In the genomic region with DNA sequence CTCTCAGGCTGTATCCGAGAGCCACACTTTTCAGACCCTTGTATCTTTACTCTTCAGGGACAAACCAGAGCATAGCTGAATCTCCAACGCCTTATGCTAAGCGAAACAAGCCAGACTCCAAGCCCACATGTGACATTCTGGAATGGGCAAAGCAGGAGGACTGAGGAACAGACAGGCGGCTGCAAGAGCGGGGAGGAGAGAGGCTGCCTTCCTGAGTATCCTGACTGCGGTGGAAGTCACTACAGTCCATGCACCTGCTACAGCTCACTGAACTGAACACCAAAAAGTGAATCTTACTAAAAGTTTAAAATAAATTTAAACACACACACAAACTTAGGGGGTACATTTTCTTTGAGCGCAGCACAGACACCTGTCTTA, we compare ENCODE assay signal across 8 cellular contexts. TPM values are rescaled to one million over a fixed set of nuclear protein-coding genes. Genes with fewer than 3 reads are reported as not detected.
A peak's percentile ranks its signal among the peaks of the same experiment; 100 is the strongest.
DNase-seq lines count a peak whose midpoint lies in the region; ATAC-seq, FAIRE-seq and TF ChIP-seq lines count a peak whose summit lies in the region.

No MANE protein-coding gene starts in this region.

- DNase-seq in PC-9 (no peak), epithelial cell of proximal tubule (ENCODE audit: low read depth) (no peak), prostate gland (ENCODE audit: low spot score) (no peak), small intestine (no peak), SKM-1 treated with dmso at 0.1 percent for 144 hours (lab: John Stamatoyannopoulos, UW; ENCODE audit: unreplicated experiment) (no peak)

- H3K27me3 ChIP-seq in PC-9 (ENCODE audit: insufficient read depth, low read depth) (no peaks in the 10 kb centered on the region), prostate gland (replicated peaks; ENCODE audit: insufficient read depth) (no peaks in the 10 kb centered on the region), small intestine (ENCODE audit: control insufficient read depth in 2 of 2, insufficient read depth in 2 of 2, low read length in 2 of 2) (no peaks in the 10 kb centered on the region)

- FAIRE-seq in small intestine (lab: Jason Lieb, UNC): no peak

- H3K79me2 ChIP-seq in PC-9 (ENCODE audit: low read depth): peaks cover 54% of the 10 kb centered on the region

- peak overlapping the region; percentile 77; the same call in 1 of the 2 replicates for H3K4me3 ChIP-seq in PC-9
- H3K4me3 ChIP-seq in epithelial cell of proximal tubule (ENCODE audit: low read depth, low read length): peak overlapping the region; percentile 97
- H3K4me3 ChIP-seq in prostate gland: peak overlapping the region; percentile 68 to 97
- H3K4me3 ChIP-seq in small intestine (ENCODE audit: low read depth in 1 of 2, low read length in 2 of 2): peak overlapping the region in 1 of 2 donors; percentile 84

- TF ChIP-seq POLR2A in prostate gland (IDR thresholded peaks at IDR 0.05): no peak

- no TSS peak for BruUV-seq in PC-9 (replicated peaks; lab: Mats Ljungman, UMichigan)

- H3K4me2 ChIP-seq in PC-9: peak overlapping the region; percentile 73

- POLR2A ChIA-PET in PC-9 (lab: Charles Lee; ENCODE audit: unreplicated experiment): no interaction called here

- CTCF ChIA-PET in PC-9 (lab: Charles Lee): interaction anchor here (0.7 kb wide), 1 partner anchor 15 kb away, joined by 3 read pairs; no protein-coding TSS in a partner anchor

- 45% methylated on average over 7 of the region's 7 CpGs for WGBS in prostate gland
- 27 to 46% (median 40%) methylated on average over 7 of the region's 7 CpGs for WGBS in small intestine, 3 donors

- H3K9me3 ChIP-seq in PC-9 (ENCODE audit: insufficient read depth, low read depth) (no peaks in the 10 kb centered on the region), prostate gland (no peaks in the 10 kb centered on the region), small intestine (ENCODE audit: control insufficient read depth, low read depth) (no peaks in the 10 kb centered on the region)

- no peaks in the 10 kb centered on the region for H3F3A ChIP-seq in PC-9 (ENCODE audit: insufficient read depth, low read depth)

- no peak for TF ChIP-seq CTCF in PC-9 (conservative IDR thresholded peaks at IDR 0.05)
- TF ChIP-seq CTCF in epithelial cell of proximal tubule (conservative IDR thresholded peaks at IDR 0.05; ENCODE audit: low read depth, low read length): no peak
- TF ChIP-seq CTCF in prostate gland (IDR thresholded peaks at IDR 0.05): no peak

- 0 out of 2 replicates have a peak overlapping the region, but pooled peaks have one; percentile 83 for H2AFZ ChIP-seq in PC-9

- ATAC-seq in GM18511 (IDR thresholded peaks at IDR 0.05; ENCODE audit: unreplicated experiment) (peak; percentile 1), HG03469 (IDR thresholded peaks at IDR 0.05; ENCODE audit: unreplicated experiment) (no peak)
- no peak for ATAC-seq in activated CD4-positive, CD25-positive, alpha-beta regulatory T cell treated with anti-CD3 and anti-CD28 coated beads, Interleukin-2, amount 50 U/mL, for 24 hours

- no peaks in the 10 kb centered on the region for H3K9me2 ChIP-seq in PC-9 (ENCODE audit: insufficient read depth)

- peaks cover 18% of the 10 kb centered on the region for H4K20me1 ChIP-seq in PC-9 (ENCODE audit: insufficient read depth)

- no peak overlapping the region for H3K27ac ChIP-seq in PC-9
- peak overlapping the region in 1 of 2 donors; percentile 85 for H3K27ac ChIP-seq in prostate gland
- no peak overlapping the region for H3K27ac ChIP-seq in small intestine (ENCODE audit: low read depth in 1 of 2, low read length in 1 of 2)

- intact Hi-C loops in PC-9 (cut with micrococcal nuclease; ENCODE audit: unreplicated experiment): loop anchor here (2.0 kb wide), 2 partner anchors 14 to 140 kb away; partner anchors contain the start of gene NIPA2
- intact Hi-C loops in prostate gland (cut with DNase I): no loop called here

- H3K36me3 ChIP-seq in PC-9 (ENCODE audit: low read depth) (no peaks in the 10 kb centered on the region), prostate gland (no peaks in the 10 kb centered on the region), small intestine (ENCODE audit: control insufficient read depth in 2 of 2, insufficient read depth in 2 of 2, low read length in 2 of 2) (no peaks in the 10 kb centered on the region)

- 0 out of 2 replicates have a peak, but pooled peaks cover 4% of the 10 kb centered on the region for H3K4me1 ChIP-seq in PC-9 (replicated peaks; ENCODE audit: insufficient read depth)
- H3K4me1 ChIP-seq in prostate gland (replicated peaks): peaks cover 6% of the 10 kb centered on the region
- peaks cover 2 to 4% of the 10 kb centered on the region in 2 donors for H3K4me1 ChIP-seq in small intestine (ENCODE audit: control insufficient read depth in 2 of 2, insufficient read depth in 1 of 2, low read depth in 1 of 2, low read length in 1 of 2)

RNA-seq across cellular contexts. Expression of gene CYFIP1, which starts 1.5 kb away (rescaled TPM):
- total RNA-seq in PC-9 (2021) (114 TPM in 2 replicates), epithelial cell of proximal tubule (104 and 119 TPM in 2 replicates), prostate gland (100 to 1,000 TPM in 1 of 2 donors, 10 to 100 TPM in 1; 97.1 to 121 TPM)
- polyA plus RNA-seq in small intestine: 10 to 100 TPM; 35.9 to 59.9 (median 43.7) TPM
